In the genomic region with DNA sequence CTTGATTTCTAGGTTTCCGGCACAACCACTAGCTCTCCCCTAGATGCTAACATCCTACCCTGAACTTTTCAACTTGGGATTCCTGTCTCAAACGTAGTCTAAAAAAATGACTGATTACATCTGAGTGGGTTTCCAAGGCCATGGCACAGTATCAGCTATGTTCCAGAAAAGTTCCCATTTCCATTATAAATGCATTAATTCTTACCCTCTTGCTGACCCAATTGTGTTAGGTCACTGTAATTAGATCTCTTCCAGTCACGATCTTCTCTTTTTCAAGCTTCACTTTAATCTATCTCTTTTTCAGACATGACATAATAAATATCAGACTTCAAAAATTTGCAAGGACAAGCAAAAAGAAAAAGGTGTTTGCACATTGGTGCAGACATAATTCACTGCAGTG, we compare ENCODE assay signal across 19 cellular contexts.
"Had no signal": no experiment of that assay in that cellular context is flagged by ENCODE, and none has a peak within 500 bp of the region (broad histone marks: within the 10 kb centered on the region; RNA-seq: fewer than 3 reads in every experiment).

No MANE protein-coding gene starts in this region.

- H3K27ac ChIP-seq: dorsolateral prefrontal cortex, epithelial cell of prostate, right atrium auricular region had no signal

- ATAC-seq: left colon; stimulated activated naive CD8-positive, alpha-beta T cell treated with anti-CD3 and anti-CD28 coated beads, Interleukin-15, Interleukin-2, amounts not matched to agents 100 U/mL and 50 U/mL, for 24 hours had no signal

- H3K27me3 ChIP-seq: right atrium auricular region had no signal

- H3K4me3 Mint-ChIP-seq: activated B cell treated with CpG ODN at 0.5 μM for 24 hours; activated CD4-positive, alpha-beta memory T cell treated with anti-CD3 and anti-CD28 coated beads for 36 hours; activated naive CD8-positive, alpha-beta T cell; brain; endodermal cell; neural crest cell had no signal

- H3K36me3 ChIP-seq: right atrium auricular region had no signal

- H3K4me3 ChIP-seq: dorsolateral prefrontal cortex, right atrium auricular region had no signal

- DNase-seq: activated B cell treated with CpG ODN at 0.5 μM for 24 hours; activated CD4-positive, alpha-beta memory T cell treated with anti-CD3 and anti-CD28 coated beads for 36 hours; activated CD4-positive, alpha-beta T cell treated with anti-CD3 and anti-CD28 coated beads for 4 hours; activated T-cell treated with anti-CD3 and anti-CD28 coated beads for 4 hours; caudate nucleus; dorsolateral prefrontal cortex; endodermal cell; left colon; mammary epithelial cell; stimulated activated CD4-positive, alpha-beta T cell treated with anti-CD3 and anti-CD28 coated beads, Interleukin-2, amount 100 ng/mL, for 24 hours; stimulated activated naive CD8-positive, alpha-beta T cell treated with anti-CD3 and anti-CD28 coated beads, Interleukin-15, Interleukin-2, amounts not matched to agents 100 U/mL and 50 U/mL, for 24 hours; substantia nigra; trophoblast cell had no signal

- H3K9me3 Mint-ChIP-seq: activated B cell treated with CpG ODN at 0.5 μM for 24 hours; activated CD4-positive, alpha-beta memory T cell treated with anti-CD3 and anti-CD28 coated beads for 36 hours; endodermal cell had no signal

- H3K4me1 Mint-ChIP-seq: activated B cell treated with CpG ODN at 0.5 μM for 24 hours, brain, endodermal cell had no signal

- H3K27ac Mint-ChIP-seq: activated B cell treated with CpG ODN at 0.5 μM for 24 hours; activated CD4-positive, alpha-beta memory T cell treated with anti-CD3 and anti-CD28 coated beads for 36 hours; activated naive CD8-positive, alpha-beta T cell; endodermal cell; progenitor cell of endocrine pancreas had no signal

- H3K36me3 Mint-ChIP-seq: activated CD4-positive, alpha-beta memory T cell treated with anti-CD3 and anti-CD28 coated beads for 36 hours; activated naive CD8-positive, alpha-beta T cell; brain had no signal

- H3K9me3 ChIP-seq: right atrium auricular region had no signal

- H3K27me3 Mint-ChIP-seq: activated B cell treated with CpG ODN at 0.5 μM for 24 hours; activated CD4-positive, alpha-beta memory T cell treated with anti-CD3 and anti-CD28 coated beads for 36 hours; brain; progenitor cell of endocrine pancreas had no signal

- H3K4me1 ChIP-seq: right atrium auricular region had no signal
